In the genomic region with DNA sequence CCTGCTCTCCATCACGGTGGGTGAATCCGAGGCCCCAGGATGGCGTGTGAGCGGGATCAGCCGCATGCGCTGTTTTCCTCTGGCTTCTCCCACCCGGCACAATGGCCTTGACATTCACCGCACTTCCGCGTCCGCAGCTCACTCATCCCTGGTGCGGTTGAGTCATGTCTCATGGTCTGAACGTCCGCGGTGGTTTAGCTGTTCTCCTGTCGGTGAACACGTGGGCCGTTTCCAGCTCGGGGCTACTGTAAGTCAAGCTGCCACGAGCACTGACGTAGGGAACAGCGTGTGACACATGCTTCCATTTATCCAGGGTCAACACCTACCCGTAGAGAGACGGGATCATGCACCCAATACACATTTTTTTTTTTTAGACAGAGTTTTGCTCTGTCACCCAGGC, we compare ENCODE assay signal across 1 cellular context.
TF ChIP-seq lines count a peak whose summit lies in the region.

No MANE protein-coding gene starts in this region.

TF ChIP-seq in HepG2, 621 proteins besides CTCF, POLR2A, EP300 and RAD21 (continued from another document and continues in another):
- peak; percentile 50; the same call in 1 of the 2 replicates for TF ChIP-seq THAP11 (CRISPR knock-in tag; IDR thresholded peaks at IDR 0.05)
- peak; percentile 43; the same call in 1 of the 2 replicates for TF ChIP-seq MXD3 (CRISPR knock-in tag; IDR thresholded peaks at IDR 0.05)
- TF ChIP-seq, protein P1, sequence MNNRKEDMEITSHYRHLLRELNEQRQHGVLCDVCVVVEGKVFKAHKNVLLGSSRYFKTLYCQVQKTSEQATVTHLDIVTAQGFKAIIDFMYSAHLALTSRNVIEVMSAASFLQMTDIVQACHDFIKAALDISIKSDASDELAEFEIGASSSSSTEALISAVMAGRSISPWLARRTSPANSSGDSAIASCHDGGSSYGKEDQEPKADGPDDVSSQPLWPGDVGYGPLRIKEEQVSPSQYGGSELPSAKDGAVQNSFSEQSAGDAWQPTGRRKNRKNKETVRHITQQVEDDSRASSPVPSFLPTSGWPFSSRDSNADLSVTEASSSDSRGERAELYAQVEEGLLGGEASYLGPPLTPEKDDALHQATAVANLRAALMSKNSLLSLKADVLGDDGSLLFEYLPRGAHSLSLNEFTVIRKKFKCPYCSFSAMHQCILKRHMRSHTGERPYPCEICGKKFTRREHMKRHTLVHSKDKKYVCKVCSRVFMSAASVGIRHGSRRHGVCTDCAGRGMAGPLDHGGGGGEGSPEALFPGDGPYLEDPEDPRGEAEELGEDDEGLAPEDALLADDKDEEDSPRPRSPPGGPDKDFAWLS (CRISPR knock-in tag; IDR thresholded peaks at IDR 0.05; ENCODE audit: borderline replicate concordance) = no peak
- 0 out of 2 replicates have a peak, but pooled peaks have one; percentile 56 for TF ChIP-seq KAT8 (CRISPR knock-in tag; IDR thresholded peaks at IDR 0.05)
- no peak for TF ChIP-seq SRSF9 (IDR thresholded peaks at IDR 0.05; ENCODE audit: borderline replicate concordance, insufficient read depth, low read depth, low read length, poor library complexity, severe bottlenecking)
- TF ChIP-seq AGO1 (IDR thresholded peaks at IDR 0.05; ENCODE audit: low read depth, low read length, poor library complexity, severe bottlenecking) = no peak
- TF ChIP-seq ELF1 (CRISPR knock-in tag; IDR thresholded peaks at IDR 0.05) = peak; percentile 94
- TF ChIP-seq TBL1XR1 (IDR thresholded peaks at IDR 0.05; ENCODE audit: borderline replicate concordance, low read length, partially characterized antibody) = no peak
- no peak for TF ChIP-seq RFX5 (IDR thresholded peaks at IDR 0.05; ENCODE audit: low read depth, low read length)
- peak; percentile 89 for TF ChIP-seq RARA (CRISPR knock-in tag; IDR thresholded peaks at IDR 0.05)
- TF ChIP-seq ZMAT3 (CRISPR knock-in tag; conservative IDR thresholded peaks at IDR 0.05) = no peak; the same call in 1 of the 2 replicates
- peak; percentile 98 for TF ChIP-seq SAP130 (CRISPR knock-in tag; IDR thresholded peaks at IDR 0.05; ENCODE audit: low read depth)
- TF ChIP-seq GATAD2A (CRISPR knock-in tag; IDR thresholded peaks at IDR 0.05) = peak; percentile 69
- TF ChIP-seq ZNF468 (CRISPR knock-in tag; IDR thresholded peaks at IDR 0.05) = no peak
- TF ChIP-seq ZNF670 (CRISPR knock-in tag; IDR thresholded peaks at IDR 0.05; ENCODE audit: borderline replicate concordance) = peak; percentile 68; the same call in 1 of the 2 replicates
- no peak for TF ChIP-seq ZNF569 (CRISPR knock-in tag; IDR thresholded peaks at IDR 0.05; ENCODE audit: borderline replicate concordance)
- peak; percentile 83 for TF ChIP-seq RXRB (CRISPR knock-in tag; IDR thresholded peaks at IDR 0.05; ENCODE audit: borderline replicate concordance)
- TF ChIP-seq NFKBIZ (CRISPR knock-in tag; IDR thresholded peaks at IDR 0.05) = no peak
- TF ChIP-seq, protein P2, sequence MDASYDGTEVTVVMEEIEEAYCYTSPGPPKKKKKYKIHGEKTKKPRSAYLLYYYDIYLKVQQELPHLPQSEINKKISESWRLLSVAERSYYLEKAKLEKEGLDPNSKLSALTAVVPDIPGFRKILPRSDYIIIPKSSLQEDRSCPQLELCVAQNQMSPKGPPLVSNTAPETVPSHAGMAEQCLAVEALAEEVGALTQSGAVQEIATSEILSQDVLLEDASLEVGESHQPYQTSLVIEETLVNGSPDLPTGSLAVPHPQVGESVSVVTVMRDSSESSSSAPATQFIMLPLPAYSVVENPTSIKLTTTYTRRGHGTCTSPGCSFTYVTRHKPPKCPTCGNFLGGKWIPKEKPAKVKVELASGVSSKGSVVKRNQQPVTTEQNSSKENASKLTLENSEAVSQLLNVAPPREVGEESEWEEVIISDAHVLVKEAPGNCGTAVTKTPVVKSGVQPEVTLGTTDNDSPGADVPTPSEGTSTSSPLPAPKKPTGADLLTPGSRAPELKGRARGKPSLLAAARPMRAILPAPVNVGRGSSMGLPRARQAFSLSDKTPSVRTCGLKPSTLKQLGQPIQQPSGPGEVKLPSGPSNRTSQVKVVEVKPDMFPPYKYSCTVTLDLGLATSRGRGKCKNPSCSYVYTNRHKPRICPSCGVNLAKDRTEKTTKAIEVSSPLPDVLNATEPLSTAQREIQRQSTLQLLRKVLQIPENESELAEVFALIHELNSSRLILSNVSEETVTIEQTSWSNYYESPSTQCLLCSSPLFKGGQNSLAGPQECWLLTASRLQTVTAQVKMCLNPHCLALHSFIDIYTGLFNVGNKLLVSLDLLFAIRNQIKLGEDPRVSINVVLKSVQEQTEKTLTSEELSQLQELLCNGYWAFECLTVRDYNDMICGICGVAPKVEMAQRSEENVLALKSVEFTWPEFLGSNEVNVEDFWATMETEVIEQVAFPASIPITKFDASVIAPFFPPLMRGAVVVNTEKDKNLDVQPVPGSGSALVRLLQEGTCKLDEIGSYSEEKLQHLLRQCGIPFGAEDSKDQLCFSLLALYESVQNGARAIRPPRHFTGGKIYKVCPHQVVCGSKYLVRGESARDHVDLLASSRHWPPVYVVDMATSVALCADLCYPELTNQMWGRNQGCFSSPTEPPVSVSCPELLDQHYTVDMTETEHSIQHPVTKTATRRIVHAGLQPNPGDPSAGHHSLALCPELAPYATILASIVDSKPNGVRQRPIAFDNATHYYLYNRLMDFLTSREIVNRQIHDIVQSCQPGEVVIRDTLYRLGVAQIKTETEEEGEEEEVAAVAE (CRISPR knock-in tag; IDR thresholded peaks at IDR 0.05; ENCODE audit: borderline replicate concordance) = no peak
- TF ChIP-seq, protein P3, sequence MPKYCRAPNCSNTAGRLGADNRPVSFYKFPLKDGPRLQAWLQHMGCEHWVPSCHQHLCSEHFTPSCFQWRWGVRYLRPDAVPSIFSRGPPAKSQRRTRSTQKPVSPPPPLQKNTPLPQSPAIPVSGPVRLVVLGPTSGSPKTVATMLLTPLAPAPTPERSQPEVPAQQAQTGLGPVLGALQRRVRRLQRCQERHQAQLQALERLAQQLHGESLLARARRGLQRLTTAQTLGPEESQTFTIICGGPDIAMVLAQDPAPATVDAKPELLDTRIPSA (CRISPR knock-in tag; IDR thresholded peaks at IDR 0.05; ENCODE audit: borderline replicate concordance) = no peak
- no peak for TF ChIP-seq CHD4 (IDR thresholded peaks at IDR 0.05; ENCODE audit: borderline replicate concordance, low read length)
- TF ChIP-seq HMG20A (CRISPR knock-in tag; IDR thresholded peaks at IDR 0.05; ENCODE audit: borderline replicate concordance) = peak; percentile 49; the same call in 1 of the 2 replicates
- peak; percentile 51; the same call in 1 of the 2 replicates for TF ChIP-seq SOX5 (CRISPR knock-in tag; IDR thresholded peaks at IDR 0.05; ENCODE audit: borderline replicate concordance)
- TF ChIP-seq HNF4G (IDR thresholded peaks at IDR 0.05; ENCODE audit: borderline replicate concordance, low read depth, low read length) = no peak
- TF ChIP-seq HNF4G (CRISPR knock-in tag; IDR thresholded peaks at IDR 0.05; ENCODE audit: borderline replicate concordance, low read depth) = no peak
- peak; percentile 46 for TF ChIP-seq ZNF18 (CRISPR knock-in tag; IDR thresholded peaks at IDR 0.05; ENCODE audit: insufficient replicate concordance)
- peak; percentile 20 for TF ChIP-seq HNRNPLL (IDR thresholded peaks at IDR 0.05; ENCODE audit: low read depth, low read length, poor library complexity, severe bottlenecking)
- peak; percentile 61 for TF ChIP-seq BCL6 (CRISPR knock-in tag; IDR thresholded peaks at IDR 0.05)
- TF ChIP-seq ATF1 (CRISPR knock-in tag; IDR thresholded peaks at IDR 0.05) = no peak
- TF ChIP-seq ZNF816 (CRISPR knock-in tag; IDR thresholded peaks at IDR 0.05; ENCODE audit: borderline replicate concordance) = 0 out of 2 replicates have a peak, but pooled peaks have one; percentile 44
- peak; percentile 71; the same call in 1 of the 2 replicates for TF ChIP-seq YEATS2 (CRISPR knock-in tag; IDR thresholded peaks at IDR 0.05; ENCODE audit: borderline replicate concordance)
- peak; percentile 67 for TF ChIP-seq FOXA3 (CRISPR knock-in tag; IDR thresholded peaks at IDR 0.05)
- TF ChIP-seq ZNF614 (CRISPR knock-in tag; IDR thresholded peaks at IDR 0.05; ENCODE audit: borderline replicate concordance) = peak; percentile 69; the same call in 1 of the 2 replicates
- TF ChIP-seq MTA1 (CRISPR knock-in tag; IDR thresholded peaks at IDR 0.05; ENCODE audit: borderline replicate concordance) = no peak
- TF ChIP-seq FLYWCH1 (CRISPR knock-in tag; IDR thresholded peaks at IDR 0.05) = no peak
- TF ChIP-seq, protein P4, sequence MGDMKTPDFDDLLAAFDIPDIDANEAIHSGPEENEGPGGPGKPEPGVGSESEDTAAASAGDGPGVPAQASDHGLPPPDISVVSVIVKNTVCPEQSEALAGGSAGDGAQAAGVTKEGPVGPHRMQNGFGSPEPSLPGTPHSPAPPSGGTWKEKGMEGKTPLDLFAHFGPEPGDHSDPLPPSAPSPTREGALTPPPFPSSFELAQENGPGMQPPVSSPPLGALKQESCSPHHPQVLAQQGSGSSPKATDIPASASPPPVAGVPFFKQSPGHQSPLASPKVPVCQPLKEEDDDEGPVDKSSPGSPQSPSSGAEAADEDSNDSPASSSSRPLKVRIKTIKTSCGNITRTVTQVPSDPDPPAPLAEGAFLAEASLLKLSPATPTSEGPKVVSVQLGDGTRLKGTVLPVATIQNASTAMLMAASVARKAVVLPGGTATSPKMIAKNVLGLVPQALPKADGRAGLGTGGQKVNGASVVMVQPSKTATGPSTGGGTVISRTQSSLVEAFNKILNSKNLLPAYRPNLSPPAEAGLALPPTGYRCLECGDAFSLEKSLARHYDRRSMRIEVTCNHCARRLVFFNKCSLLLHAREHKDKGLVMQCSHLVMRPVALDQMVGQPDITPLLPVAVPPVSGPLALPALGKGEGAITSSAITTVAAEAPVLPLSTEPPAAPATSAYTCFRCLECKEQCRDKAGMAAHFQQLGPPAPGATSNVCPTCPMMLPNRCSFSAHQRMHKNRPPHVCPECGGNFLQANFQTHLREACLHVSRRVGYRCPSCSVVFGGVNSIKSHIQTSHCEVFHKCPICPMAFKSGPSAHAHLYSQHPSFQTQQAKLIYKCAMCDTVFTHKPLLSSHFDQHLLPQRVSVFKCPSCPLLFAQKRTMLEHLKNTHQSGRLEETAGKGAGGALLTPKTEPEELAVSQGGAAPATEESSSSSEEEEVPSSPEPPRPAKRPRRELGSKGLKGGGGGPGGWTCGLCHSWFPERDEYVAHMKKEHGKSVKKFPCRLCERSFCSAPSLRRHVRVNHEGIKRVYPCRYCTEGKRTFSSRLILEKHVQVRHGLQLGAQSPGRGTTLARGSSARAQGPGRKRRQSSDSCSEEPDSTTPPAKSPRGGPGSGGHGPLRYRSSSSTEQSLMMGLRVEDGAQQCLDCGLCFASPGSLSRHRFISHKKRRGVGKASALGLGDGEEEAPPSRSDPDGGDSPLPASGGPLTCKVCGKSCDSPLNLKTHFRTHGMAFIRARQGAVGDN (CRISPR knock-in tag; IDR thresholded peaks at IDR 0.05) = peak; percentile 77
- TF ChIP-seq GATAD1 (CRISPR knock-in tag; IDR thresholded peaks at IDR 0.05) = peak; percentile 50; the same call in 1 of the 2 replicates
- TF ChIP-seq RNF2 (conservative IDR thresholded peaks at IDR 0.05; ENCODE audit: low read depth) = peak; percentile 91
- TF ChIP-seq, protein P5, sequence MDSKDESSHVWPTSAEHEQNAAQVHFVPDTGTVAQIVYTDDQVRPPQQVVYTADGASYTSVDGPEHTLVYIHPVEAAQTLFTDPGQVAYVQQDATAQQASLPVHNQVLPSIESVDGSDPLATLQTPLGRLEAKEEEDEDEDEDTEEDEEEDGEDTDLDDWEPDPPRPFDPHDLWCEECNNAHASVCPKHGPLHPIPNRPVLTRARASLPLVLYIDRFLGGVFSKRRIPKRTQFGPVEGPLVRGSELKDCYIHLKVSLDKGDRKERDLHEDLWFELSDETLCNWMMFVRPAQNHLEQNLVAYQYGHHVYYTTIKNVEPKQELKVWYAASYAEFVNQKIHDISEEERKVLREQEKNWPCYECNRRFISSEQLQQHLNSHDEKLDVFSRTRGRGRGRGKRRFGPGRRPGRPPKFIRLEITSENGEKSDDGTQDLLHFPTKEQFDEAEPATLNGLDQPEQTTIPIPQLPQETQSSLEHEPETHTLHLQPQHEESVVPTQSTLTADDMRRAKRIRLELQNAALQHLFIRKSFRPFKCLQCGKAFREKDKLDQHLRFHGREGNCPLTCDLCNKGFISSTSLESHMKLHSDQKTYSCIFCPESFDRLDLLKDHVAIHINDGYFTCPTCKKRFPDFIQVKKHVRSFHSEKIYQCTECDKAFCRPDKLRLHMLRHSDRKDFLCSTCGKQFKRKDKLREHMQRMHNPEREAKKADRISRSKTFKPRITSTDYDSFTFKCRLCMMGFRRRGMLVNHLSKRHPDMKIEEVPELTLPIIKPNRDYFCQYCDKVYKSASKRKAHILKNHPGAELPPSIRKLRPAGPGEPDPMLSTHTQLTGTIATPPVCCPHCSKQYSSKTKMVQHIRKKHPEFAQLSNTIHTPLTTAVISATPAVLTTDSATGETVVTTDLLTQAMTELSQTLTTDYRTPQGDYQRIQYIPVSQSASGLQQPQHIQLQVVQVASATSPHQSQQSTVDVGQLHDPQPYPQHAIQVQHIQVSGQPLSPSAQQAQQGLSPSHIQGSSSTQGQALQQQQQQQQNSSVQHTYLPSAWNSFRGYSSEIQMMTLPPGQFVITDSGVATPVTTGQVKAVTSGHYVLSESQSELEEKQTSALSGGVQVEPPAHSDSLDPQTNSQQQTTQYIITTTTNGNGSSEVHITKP (CRISPR knock-in tag; IDR thresholded peaks at IDR 0.05; ENCODE audit: low read depth) = peak; percentile 61
- TF ChIP-seq NFIB (CRISPR knock-in tag; IDR thresholded peaks at IDR 0.05; ENCODE audit: borderline replicate concordance) = no peak
- TF ChIP-seq RELA (CRISPR knock-in tag; IDR thresholded peaks at IDR 0.05) = no peak
- peak; percentile 96 for TF ChIP-seq ELF3 (CRISPR knock-in tag; IDR thresholded peaks at IDR 0.05)
- peak; percentile 56; the same call in 1 of the 2 replicates for TF ChIP-seq SIN3A (IDR thresholded peaks at IDR 0.05; ENCODE audit: borderline replicate concordance, low read depth, low read length)
- peak; percentile 61 for TF ChIP-seq MED1 (CRISPR knock-in tag; IDR thresholded peaks at IDR 0.05)
- peak; percentile 72 for TF ChIP-seq ZBTB21 (CRISPR knock-in tag; IDR thresholded peaks at IDR 0.05)
- peak; percentile 58; the same call in 1 of the 2 replicates for TF ChIP-seq TGIF2 (CRISPR knock-in tag; IDR thresholded peaks at IDR 0.05)
